ENCODE assay signal across 19 cellular contexts in the genomic region with DNA sequence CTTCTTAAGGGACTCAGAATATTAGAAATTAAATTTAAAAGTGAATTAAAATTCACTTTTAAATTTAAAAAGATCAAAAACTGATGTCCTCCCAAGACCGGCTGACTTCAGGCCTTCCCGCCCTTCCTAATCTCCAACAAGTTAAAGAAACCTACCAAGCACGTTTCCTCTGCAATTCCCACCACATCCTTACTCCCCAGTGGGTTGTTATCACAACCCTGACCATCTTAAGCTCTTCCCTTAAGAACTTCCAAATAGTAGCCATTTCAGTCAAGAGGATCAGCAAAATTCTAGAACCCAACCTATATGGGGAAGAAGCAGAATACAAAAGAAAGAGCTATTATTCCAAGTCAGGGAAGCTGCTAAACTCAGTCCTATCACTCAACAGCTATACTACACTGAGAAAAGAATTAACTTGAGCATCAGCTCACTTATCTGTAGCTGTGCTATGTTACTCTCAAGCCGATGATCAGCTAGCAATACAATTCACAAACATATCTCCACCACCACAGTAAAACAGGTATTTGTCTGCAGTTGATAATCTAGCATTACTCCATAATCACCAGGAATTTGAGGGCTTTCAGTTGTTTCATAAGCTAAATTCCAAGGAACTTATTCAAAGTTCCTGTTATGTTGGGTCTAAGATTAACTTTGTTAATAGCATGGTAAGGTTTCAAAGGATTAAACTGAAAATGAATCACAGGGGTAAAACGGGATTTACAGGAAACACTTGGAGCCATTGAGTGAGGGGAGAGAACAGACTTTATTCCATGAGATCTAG. TPM values are rescaled to one million over a fixed set of nuclear protein-coding genes. Genes with fewer than 3 reads are reported as not detected.
DNase-seq lines count a peak whose midpoint lies in the region; ATAC-seq lines count a peak whose summit lies in the region.
"Had no signal": no experiment of that assay in that cellular context is flagged by ENCODE, and none has a peak within 500 bp of the region (broad histone marks: within the 10 kb centered on the region; RNA-seq: fewer than 3 reads in every experiment).

No MANE protein-coding gene starts in this region.

- ATAC-seq in left colon: no peak
- ATAC-seq: stimulated activated effector memory CD8-positive, alpha-beta T cell treated with anti-CD3 and anti-CD28 coated beads, Interleukin-12 subunit alpha, Interleukin-12 subunit beta, amount 100 ng/mL, for 72 hours had no signal

- H2AK5ac ChIP-seq in mesendoderm (ENCODE audit: low read length): no peak overlapping the region

- peak overlapping the region; percentile 57 for H2BK15ac ChIP-seq in mesendoderm (replicated peaks; ENCODE audit: low read depth)

- no peak overlapping the region for H2BK5ac ChIP-seq in mesendoderm (ENCODE audit: low read length)

- peak; percentile 73 for DNase-seq in AG08395 (ENCODE audit: low spot score)
- peak; percentile 41 for DNase-seq in M059J (ENCODE audit: low read depth)
- peak; percentile 65 for DNase-seq in dermis blood vessel endothelial cell
- peak; percentile 78 for DNase-seq in mesendoderm
- DNase-seq in inferior parietal cortex (ENCODE audit: extremely low spot score): no peak
- no peak for DNase-seq in SHP77 (lab: John Stamatoyannopoulos, UW)
- no peak for DNase-seq in left colon
- DNase-seq in NCI-H1694 (lab: John Stamatoyannopoulos, UW): no peak
- DNase-seq: activated B cell treated with CpG ODN at 0.5 μM for 24 hours; activated T-cell treated with anti-CD3 and anti-CD28 coated beads, Interleukin-2, amount 50 U/mL, for 1 hour; NCI-H1092 treated with DMSO at 0.1 percent for 48 hours; NCI-H524 treated with DMSO at 0.1 percent for 48 hours; nucleus accumbens; SIG-M5 had no signal

- no peak overlapping the region for H3K23ac ChIP-seq in mesendoderm (ENCODE audit: low read length)

- H3K4ac ChIP-seq in mesendoderm (ENCODE audit: low read depth, low read length): no peak overlapping the region

- intact Hi-C loops in left colon (cut with DNase I, micrococcal nuclease): no loop called here

- H3K79me1 ChIP-seq in mesendoderm (ENCODE audit: low read length): peaks cover 4% of the 10 kb centered on the region

- no peak overlapping the region for H4K5ac ChIP-seq in mesendoderm (ENCODE audit: low read length)

- WGBS in mesendoderm (ENCODE audit: extremely low coverage, insufficient coverage, low lambda C conversion rate): no CpG with 5 or more reads among the region's 5 CpGs

- H3K18ac ChIP-seq in mesendoderm (ENCODE audit: low read length): no peak overlapping the region

- no peak overlapping the region for H3K4me3 ChIP-seq in mesendoderm (ENCODE audit: low read length)
- H3K4me3 ChIP-seq: BLaER1, breast epithelium, esophagus muscularis mucosa had no signal

- no peak overlapping the region for H2BK120ac ChIP-seq in mesendoderm (ENCODE audit: low read depth, low read length)

- H3K27me3 ChIP-seq in mesendoderm (ENCODE audit: insufficient read depth, low read length, poor library complexity): no peaks in the 10 kb centered on the region
- H3K27me3 ChIP-seq: BLaER1, breast epithelium, esophagus muscularis mucosa had no signal

- no peaks in the 10 kb centered on the region for H3K36me3 ChIP-seq in mesendoderm (ENCODE audit: control insufficient read depth, insufficient read depth, low read length)
- H3K36me3 ChIP-seq: breast epithelium had no signal

- no peak overlapping the region for H3K4me2 ChIP-seq in mesendoderm (ENCODE audit: low read length)
- H3K4me2 ChIP-seq: BLaER1 had no signal

- H3K9ac ChIP-seq in mesendoderm (ENCODE audit: low read length): no peak overlapping the region
- H3K9ac ChIP-seq: BLaER1 had no signal

- H3K79me2 ChIP-seq in mesendoderm (ENCODE audit: control insufficient read depth, insufficient read depth, low read length): peaks cover 6% of the 10 kb centered on the region

- H3K27ac ChIP-seq in mesendoderm (ENCODE audit: low read depth, low read length): peak overlapping the region; percentile 70
- H3K27ac ChIP-seq: BLaER1, breast epithelium, esophagus muscularis mucosa had no signal

- peaks cover 6% of the 10 kb centered on the region for H3K4me1 ChIP-seq in mesendoderm (ENCODE audit: control insufficient read depth, low read depth, low read length)
- H3K4me1 ChIP-seq: breast epithelium had no signal

- H3K56ac ChIP-seq in mesendoderm (ENCODE audit: low read length): no peak overlapping the region

- no peak overlapping the region for H4K8ac ChIP-seq in mesendoderm (ENCODE audit: low read depth, low read length)

RNA-seq across cellular contexts. Expression of gene ABCC5, which starts 14.3 kb away (rescaled TPM):
- total RNA-seq in M059J (2014; rRNA removed; shearing (Covaris generic)): 6.7 and 11.6 TPM in 2 replicates
- 13.7 and 19.1 TPM in 2 replicates for total RNA-seq in dermis blood vessel endothelial cell
- polyA plus RNA-seq in mesendoderm (2013, experiment 1 of 2): 19.8 TPM
- 19.6 TPM for polyA plus RNA-seq in mesendoderm (2013, experiment 2 of 2)
- total RNA-seq in left colon: 10 to 100 TPM; 46.6 to 47.6 TPM

RNA-seq across cellular contexts. Expression of gene HTR3D, which starts 28.2 kb away (rescaled TPM):
- total RNA-seq in M059J (2014; rRNA removed; shearing (Covaris generic)): not detected in 2 replicates
- total RNA-seq in dermis blood vessel endothelial cell (not detected in 2 replicates), left colon (not detected)
- polyA plus RNA-seq in mesendoderm (2013, experiment 1 of 2): not detected
- polyA plus RNA-seq in mesendoderm (2013, experiment 2 of 2): not detected
- total RNA-seq: activated B cell treated with CpG ODN at 0.5 μM for 24 hours, breast epithelium, esophagus muscularis mucosa, left ventricle myocardium superior had no signal

RNA-seq across cellular contexts. Expression of gene HTR3C, which starts 49.5 kb away (rescaled TPM):
- total RNA-seq in M059J (2014; rRNA removed; shearing (Covaris generic)): 0.30 and 0.47 TPM in 2 replicates
- total RNA-seq in dermis blood vessel endothelial cell: 0.19 TPM in 1 of 2 replicates, not detected in the other
- 0.03 TPM for polyA plus RNA-seq in mesendoderm (2013, experiment 1 of 2)
- polyA plus RNA-seq in mesendoderm (2013, experiment 2 of 2): 0.04 TPM
- total RNA-seq in left colon: not detected
- total RNA-seq: activated B cell treated with CpG ODN at 0.5 μM for 24 hours, breast epithelium, esophagus muscularis mucosa, left ventricle myocardium superior had no signal

Comparison
In these comparisons a context has a peak if more than half of its experiments do, and no peak if none do; other contexts are left out.
1. DNase-seq: peak in AG08395 (single experiment), M059J (single experiment), dermis blood vessel endothelial cell (single experiment) and mesendoderm (single experiment); none in inferior parietal cortex (single experiment), SHP77 (0 of 2), left colon (0 of 2) and NCI-H1694 (single experiment).